In the genomic region with DNA sequence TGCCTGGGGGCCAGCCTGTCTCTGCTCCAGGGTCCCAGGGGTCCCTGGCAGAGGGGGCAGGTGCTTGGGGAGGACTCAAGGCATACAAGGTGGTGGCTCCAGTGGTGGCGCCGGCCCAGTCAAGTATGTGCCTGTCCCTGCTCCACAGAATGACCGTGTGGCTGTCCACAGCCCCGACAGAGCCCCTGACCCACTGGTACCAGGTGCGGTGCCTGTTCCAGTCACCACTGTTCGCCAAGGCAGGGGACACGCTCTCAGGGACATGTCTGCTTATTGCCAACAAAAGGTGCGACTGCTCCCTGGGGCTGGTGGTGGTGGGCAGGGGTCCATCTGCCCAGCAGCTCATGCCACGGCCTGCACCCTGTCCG, we compare ENCODE assay signal across 22 cellular contexts.
"Had no signal": no experiment of that assay in that cellular context is flagged by ENCODE, and none has a peak within 500 bp of the region (broad histone marks: within the 10 kb centered on the region; RNA-seq: fewer than 3 reads in every experiment).

No MANE protein-coding gene starts in this region.

- H3K27ac Mint-ChIP-seq: activated CD4-positive, alpha-beta memory T cell treated with anti-CD3 and anti-CD28 coated beads for 36 hours; activated naive CD8-positive, alpha-beta T cell; activated T-helper 1 cell treated with anti-CD3 and anti-CD28 coated beads, Interleukin-12 subunit alpha, Interleukin-12 subunit beta, Interleukin-2, Interleukin-4 antibody, amounts not matched to agents 30 ng/mL and 10 ng/mL and 1 ng/mL, durations not matched to agents 14 hours and 24 hours and 36 hours; T-helper 17 cell had no signal

- H3K36me3 Mint-ChIP-seq: activated naive CD8-positive, alpha-beta T cell had no signal

- H3K9me3 Mint-ChIP-seq: activated CD4-positive, alpha-beta memory T cell treated with anti-CD3 and anti-CD28 coated beads for 36 hours; activated T-helper 1 cell treated with anti-CD3 and anti-CD28 coated beads, Interleukin-12 subunit alpha, Interleukin-12 subunit beta, Interleukin-2, Interleukin-4 antibody, amounts not matched to agents 30 ng/mL and 10 ng/mL and 1 ng/mL, durations not matched to agents 14 hours and 24 hours and 36 hours; naive B cell; neural crest cell had no signal

- H3K27me3 ChIP-seq: adrenal gland, breast epithelium, spleen, upper lobe of left lung had no signal

- ATAC-seq: T-helper 17 cell had no signal

- H3K36me3 ChIP-seq: breast epithelium had no signal

- H3K9me3 ChIP-seq: adrenal gland, breast epithelium, prostate gland, spleen, thoracic aorta, upper lobe of left lung had no signal

- H3K4me1 Mint-ChIP-seq: neural crest cell had no signal

- H3K4me3 Mint-ChIP-seq: activated CD4-positive, alpha-beta memory T cell treated with anti-CD3 and anti-CD28 coated beads for 36 hours; activated naive CD8-positive, alpha-beta T cell; activated T-helper 1 cell treated with anti-CD3 and anti-CD28 coated beads, Interleukin-12 subunit alpha, Interleukin-12 subunit beta, Interleukin-2, Interleukin-4 antibody, amounts not matched to agents 30 ng/mL and 10 ng/mL and 1 ng/mL, durations not matched to agents 14 hours and 24 hours and 36 hours; naive B cell; neural crest cell; T-helper 17 cell had no signal

- H3K27me3 Mint-ChIP-seq: activated CD4-positive, alpha-beta memory T cell treated with anti-CD3 and anti-CD28 coated beads for 36 hours; activated naive CD8-positive, alpha-beta T cell; naive B cell; T-helper 17 cell had no signal

- H3K27ac ChIP-seq: adrenal gland, breast epithelium, prostate gland, spleen, thoracic aorta had no signal

- H3K4me3 ChIP-seq: adrenal gland, breast epithelium, lung, prostate gland, spleen, thoracic aorta, upper lobe of left lung had no signal

- H3K4me1 ChIP-seq: breast epithelium, prostate gland, spleen had no signal

- DNase-seq: activated CD4-positive, alpha-beta memory T cell treated with anti-CD3 and anti-CD28 coated beads for 36 hours; activated CD4-positive, alpha-beta T cell treated with anti-CD3 and anti-CD28 coated beads for 48 hours; activated naive CD4-positive, alpha-beta T cell; cerebellar nuclear complex; effector CD4-positive, alpha-beta T cell; erythroblast; foreskin fibroblast; naive B cell; spleen; stimulated activated CD4-positive, alpha-beta T cell treated with anti-CD3 and anti-CD28 coated beads, Interleukin-4, amount 100 ng/mL, for 1 hour; stimulated activated naive CD4-positive, alpha-beta T cell treated with Interleukin-2 at 50 U/mL for 16 hours; SW 1271; T-helper 17 cell had no signal
